Comparison of ENCODE assay signal across 17 cellular contexts in the genomic region with DNA sequence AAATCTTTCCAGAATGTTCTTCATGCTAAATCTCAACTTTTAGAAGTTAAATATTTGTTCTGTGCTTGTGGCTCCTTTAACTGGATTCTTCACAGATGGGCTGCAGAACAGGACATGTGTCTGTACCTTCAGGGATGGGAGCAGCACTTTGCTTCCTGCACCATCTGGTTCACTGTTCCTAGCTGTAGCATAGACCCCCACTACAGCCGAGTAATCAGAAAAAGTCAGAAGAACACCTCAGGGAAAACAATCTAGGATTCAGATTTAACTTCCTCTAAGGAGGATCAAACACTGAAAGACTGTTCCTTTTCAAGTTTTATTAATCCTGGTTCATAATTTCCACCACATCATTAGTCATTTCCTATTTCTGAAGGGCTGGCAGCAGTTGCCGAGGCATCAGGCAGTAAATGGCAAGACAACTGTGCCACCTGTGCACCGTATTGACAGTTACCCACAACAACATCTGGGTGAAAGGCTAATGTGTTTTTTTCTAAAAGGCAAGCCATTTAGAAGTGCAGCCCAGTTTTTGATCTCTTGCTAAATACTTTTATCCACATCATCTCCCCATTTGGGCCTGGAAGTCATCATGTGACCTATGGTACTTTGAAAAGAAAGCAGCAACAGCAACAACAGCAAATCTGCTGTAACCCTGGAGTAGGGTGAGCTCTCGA.
DNase-seq lines count a peak whose midpoint lies in the region; ATAC-seq, FAIRE-seq and TF ChIP-seq lines count a peak whose summit lies in the region.
"Had no signal": no experiment of that assay in that cellular context is flagged by ENCODE, and none has a peak within 500 bp of the region (broad histone marks: within the 10 kb centered on the region; RNA-seq: fewer than 3 reads in every experiment).

No MANE protein-coding gene starts in this region.

- FAIRE-seq in HTR-8/SVneo (lab: Jason Lieb, UNC) = peak; percentile 57
- FAIRE-seq: pancreas had no signal

- peak; percentile 55 for DNase-seq in DMS 273 treated with DMSO at 0.1 percent for 48 hours (lab: John Stamatoyannopoulos, UW)
- DNase-seq in HTR-8/SVneo (ENCODE audit: insufficient read length, low spot score) = no peak
- DNase-seq in T1000 (lab: John Stamatoyannopoulos, UW) = peak; percentile 23
- DNase-seq in left colon = no peak
- no peak for DNase-seq in NCI-H1436 (lab: John Stamatoyannopoulos, UW)
- DNase-seq in hypothalamus (lab: John Stamatoyannopoulos, UW) = no peak
- no peak for DNase-seq in GM13976 (ENCODE audit: low spot score)
- DNase-seq: activated CD4-positive, alpha-beta T cell treated with anti-CD3 and anti-CD28 coated beads, Interleukin-2, amount 10 ng/mL, durations not matched to agents 7 days and 5 days; activated effector memory CD4-positive, alpha-beta T cell treated with Interleukin-2 at 50 U/mL for 16 hours; CD8-positive, alpha-beta memory T cell; cerebellar nuclear complex; left ventricle myocardium superior; NCI-H2081; pancreas; stimulated activated CD4-positive, alpha-beta T cell treated with anti-CD3 and anti-CD28 coated beads, Interleukin-4, amount 100 ng/mL, for 1 hour; stimulated activated naive CD4-positive, alpha-beta T cell treated with Interleukin-2 at 50 U/mL for 16 hours had no signal

- intact Hi-C loops in left colon (cut with DNase I, micrococcal nuclease) = no loop called here

- no peak for TF ChIP-seq CTCF in GM13976 (IDR thresholded peaks at IDR 0.05; ENCODE audit: borderline replicate concordance, control extremely low read depth, extremely low read depth, insufficient read depth, missing control alignments)

- ATAC-seq in left colon (peak; percentile 39), HG02678 (IDR thresholded peaks at IDR 0.05; ENCODE audit: unreplicated experiment) (no peak)

- in situ Hi-C loops in GM13976 (cut with MboI; ENCODE audit: low sequenced_read_pairs, unreplicated experiment) = no loop called here

Comparison
In these comparisons a context has a peak if more than half of its experiments do, and no peak if none do; other contexts are left out.
1. DNase-seq: peak in DMS 273 treated with DMSO at 0.1 percent for 48 hours (single experiment) and T1000 (single experiment); none in HTR-8/SVneo (single experiment), left colon (0 of 2), NCI-H1436 (single experiment), hypothalamus (0 of 51) and GM13976 (single experiment).